Comparison of ENCODE assay signal across 10 cellular contexts in genomic region chr12:119036878-119037493, GRCh38. TPM values are rescaled to one million over a fixed set of nuclear protein-coding genes. Genes with fewer than 3 reads are reported as not detected.
DNase-seq lines count a peak whose midpoint lies in the region; ATAC-seq and TF ChIP-seq lines count a peak whose summit lies in the region.
"Had no signal": no experiment of that assay in that cellular context is flagged by ENCODE, and none has a peak within 500 bp of the region (broad histone marks: within the 10 kb centered on the region; RNA-seq: fewer than 3 reads in every experiment).

No MANE protein-coding gene starts in this region.

- H3K9me3 ChIP-seq in NT2/D1 (ENCODE audit: insufficient read depth, low read length) = no peaks in the 10 kb centered on the region

- H3K36me3 ChIP-seq in BJ (ENCODE audit: control insufficient read depth, insufficient read depth, low read length) (no peaks in the 10 kb centered on the region), NT2/D1 (ENCODE audit: insufficient read depth, insufficient read length, low read length) (no peaks in the 10 kb centered on the region)

- no peaks in the 10 kb centered on the region for H3K27me3 Mint-ChIP-seq in stimulated activated naive CD8-positive, alpha-beta T cell treated with anti-CD3 and anti-CD28 coated beads, Interleukin-15, amount 100 ng/mL, for 72 hours
- H3K27me3 Mint-ChIP-seq: stimulated activated naive CD8-positive, alpha-beta T cell treated with anti-CD3 and anti-CD28 coated beads, Interleukin-15, Interleukin-2, amounts not matched to agents 100 ng/mL and 50 ng/mL, for 24 hours had no signal

- H3K4me1 ChIP-seq in NT2/D1 (ENCODE audit: insufficient read depth, insufficient read length) = no peaks in the 10 kb centered on the region

- H3K27me3 ChIP-seq in BJ (ENCODE audit: control insufficient read depth, insufficient read depth, low read length) (no peaks in the 10 kb centered on the region), NT2/D1 (ENCODE audit: insufficient read depth, insufficient read length) (no peaks in the 10 kb centered on the region)

- no peak overlapping the region for H3K4me3 Mint-ChIP-seq in stimulated activated naive CD8-positive, alpha-beta T cell treated with anti-CD3 and anti-CD28 coated beads, Interleukin-15, amount 100 ng/mL, for 72 hours
- H3K4me3 Mint-ChIP-seq: stimulated activated naive CD8-positive, alpha-beta T cell treated with anti-CD3 and anti-CD28 coated beads, Interleukin-15, Interleukin-2, amounts not matched to agents 100 ng/mL and 50 ng/mL, for 24 hours had no signal

- CTCF ChIA-PET in BJ (lab: Yijun Ruan, JAX) = interaction anchor here (0.7 to 1.6 kb wide), 6 partner anchors 11 to 659 kb away, joined by 3 to 8 read pairs (median 4); no protein-coding TSS in a partner anchor

- H3K4me1 Mint-ChIP-seq in stimulated activated naive CD8-positive, alpha-beta T cell treated with anti-CD3 and anti-CD28 coated beads, Interleukin-15, amount 100 ng/mL, for 72 hours = no peaks in the 10 kb centered on the region

- no peak for ATAC-seq in stimulated activated naive CD8-positive, alpha-beta T cell treated with anti-CD3 and anti-CD28 coated beads, Interleukin-15, amount 100 ng/mL, for 72 hours
- no peak for ATAC-seq in GM21529 (IDR thresholded peaks at IDR 0.05; ENCODE audit: unreplicated experiment)
- no peak for ATAC-seq in GM18909 (IDR thresholded peaks at IDR 0.05; ENCODE audit: poor library complexity, unreplicated experiment)
- no peak for ATAC-seq in GM19324 (IDR thresholded peaks at IDR 0.05; ENCODE audit: low FRiP score, unreplicated experiment)

- no peaks in the 10 kb centered on the region for H3K9me3 Mint-ChIP-seq in stimulated activated naive CD8-positive, alpha-beta T cell treated with anti-CD3 and anti-CD28 coated beads, Interleukin-15, amount 100 ng/mL, for 72 hours

- no peak overlapping the region for H3K27ac Mint-ChIP-seq in stimulated activated naive CD8-positive, alpha-beta T cell treated with anti-CD3 and anti-CD28 coated beads, Interleukin-15, amount 100 ng/mL, for 72 hours
- H3K27ac Mint-ChIP-seq: stimulated activated naive CD8-positive, alpha-beta T cell treated with anti-CD3 and anti-CD28 coated beads, Interleukin-15, Interleukin-2, amounts not matched to agents 100 ng/mL and 50 ng/mL, for 24 hours had no signal

- H3K9ac ChIP-seq in NT2/D1 (ENCODE audit: insufficient read length, low read depth) = no peak overlapping the region

- no peak overlapping the region for H3K4me3 ChIP-seq in BJ (ENCODE audit: low read depth, low read length)
- H3K4me3 ChIP-seq in GM12864 (ENCODE audit: low read depth, low read length) = no peak overlapping the region
- no peak overlapping the region for H3K4me3 ChIP-seq in NT2/D1 (ENCODE audit: insufficient read length, low read depth)
- H3K4me3 ChIP-seq in fibroblast of villous mesenchyme (ENCODE audit: low read depth, low read length) = no peak overlapping the region

- POLR2A ChIA-PET in BJ (lab: Charles Lee) = interaction anchor here (0.5 kb wide), 1 partner anchor 1163 kb away, joined by 3 read pairs; no protein-coding TSS in a partner anchor

- TF ChIP-seq CTCF in BJ (IDR thresholded peaks at IDR 0.05; ENCODE audit: insufficient read depth, low read depth, low read length) (peak; percentile 45; the same call in 1 of the 2 replicates), GM12864 (IDR thresholded peaks at IDR 0.05; ENCODE audit: low read depth, low read length, missing control alignments) (peak; percentile 68), fibroblast of villous mesenchyme (IDR thresholded peaks at IDR 0.05; ENCODE audit: insufficient read depth, low read depth, low read length) (peak; percentile 20)

- no peak for DNase-seq in BJ (ENCODE audit: low read depth)
- DNase-seq in GM12864 (ENCODE audit: low read depth) = no peak
- peak; percentile 23 for DNase-seq in NT2/D1 (ENCODE audit: low read depth, low spot score)
- peak; percentile 1 for DNase-seq in fibroblast of villous mesenchyme (ENCODE audit: low read depth)
- peak; percentile 8 to 14 for DNase-seq in stimulated activated naive CD8-positive, alpha-beta T cell treated with anti-CD3 and anti-CD28 coated beads, Interleukin-15, amount 100 ng/mL, for 72 hours

RNA-seq across cellular contexts. Expression of gene SRRM4, which starts 55.6 kb away (rescaled TPM):
- not detected in 2 replicates for polyA plus RNA-seq in BJ (2011; rRNA removed)
- polyA minus RNA-seq in BJ (2011; rRNA and poly(A)+ RNA removed) = not detected in 2 replicates
- total RNA-seq in fibroblast of villous mesenchyme = not detected in 2 replicates
- total RNA-seq: glomerular endothelial cell had no signal

Comparison
In these comparisons a context has a peak if more than half of its experiments do, and no peak if none do; other contexts are left out.
1. DNase-seq: peak in NT2/D1 (single experiment), fibroblast of villous mesenchyme (single experiment) and stimulated activated naive CD8-positive, alpha-beta T cell treated with anti-CD3 and anti-CD28 coated beads, Interleukin-15, amount 100 ng/mL, for 72 hours (2 of 2); none in BJ (single experiment) and GM12864 (single experiment).
2. Peak in every context shown above with its lines, with median percentiles within 50 percentile points of each other: CTCF ChIP-seq.